In genomic region chr3:53141468-53141840, GRCh38 we compare ENCODE assay signal across 20 cellular contexts.
"Had no signal": no experiment of that assay in that cellular context is flagged by ENCODE, and none has a peak within 500 bp of the region (broad histone marks: within the 10 kb centered on the region; RNA-seq: fewer than 3 reads in every experiment).

No MANE protein-coding gene starts in this region.

- H3K9me3 ChIP-seq: breast epithelium, esophagus muscularis mucosa, left lung, lower lobe of right lung, right lobe of liver, thyroid gland, upper lobe of left lung, vagina had no signal

- H3K27ac ChIP-seq: breast epithelium, esophagus muscularis mucosa, lower lobe of right lung, right lobe of liver, thyroid gland, vagina had no signal

- H3K27me3 ChIP-seq: breast epithelium, esophagus muscularis mucosa, left lung, right lobe of liver, thyroid gland, upper lobe of left lung, vagina had no signal

- H3K36me3 ChIP-seq: breast epithelium, esophagus muscularis mucosa, left lung, lower lobe of right lung, right lobe of liver, thyroid gland, upper lobe of left lung, vagina had no signal

- ATAC-seq: activated CD8-positive, alpha-beta T cell treated with anti-CD3 and anti-CD28 coated beads, Interleukin-2, amount 10 ng/mL, durations not matched to agents 7 days and 5 days; naive thymus-derived CD8-positive, alpha-beta T cell had no signal

- H3K4me1 ChIP-seq: breast epithelium, right lobe of liver, vagina had no signal

- DNase-seq: activated B cell treated with CpG ODN at 0.5 μM for 24 hours; activated CD8-positive, alpha-beta memory T cell treated with anti-CD3 and anti-CD28 coated beads, Interleukin-2, amount 10 ng/mL, durations not matched to agents 7 days and 5 days; activated CD8-positive, alpha-beta T cell treated with anti-CD3 and anti-CD28 coated beads, Interleukin-2, amount 10 ng/mL, durations not matched to agents 7 days and 5 days; activated naive CD4-positive, alpha-beta T cell; activated T-cell treated with anti-CD3 and anti-CD28 coated beads, Interleukin-2, amount 50 U/mL, for 48 hours; central memory CD4-positive, alpha-beta T cell; effector CD4-positive, alpha-beta T cell; foreskin melanocyte; left lung; lower lobe of right lung; right lobe of liver; stimulated activated CD4-positive, alpha-beta T cell treated with anti-CD3 and anti-CD28 coated beads, Interleukin-4, amount 100 ng/mL, for 24 hours; stimulated activated naive CD8-positive, alpha-beta T cell treated with anti-CD3 and anti-CD28 coated beads, Interleukin-15, amount 100 ng/mL, for 72 hours; T-helper 2 cell; thyroid gland; upper lobe of left lung had no signal

- H3K4me3 ChIP-seq: breast epithelium, esophagus muscularis mucosa, left lung, lower lobe of right lung, right lobe of liver, thyroid gland, upper lobe of left lung, vagina had no signal
